8 cellular contexts compared by ENCODE assay signal in the genomic region with DNA sequence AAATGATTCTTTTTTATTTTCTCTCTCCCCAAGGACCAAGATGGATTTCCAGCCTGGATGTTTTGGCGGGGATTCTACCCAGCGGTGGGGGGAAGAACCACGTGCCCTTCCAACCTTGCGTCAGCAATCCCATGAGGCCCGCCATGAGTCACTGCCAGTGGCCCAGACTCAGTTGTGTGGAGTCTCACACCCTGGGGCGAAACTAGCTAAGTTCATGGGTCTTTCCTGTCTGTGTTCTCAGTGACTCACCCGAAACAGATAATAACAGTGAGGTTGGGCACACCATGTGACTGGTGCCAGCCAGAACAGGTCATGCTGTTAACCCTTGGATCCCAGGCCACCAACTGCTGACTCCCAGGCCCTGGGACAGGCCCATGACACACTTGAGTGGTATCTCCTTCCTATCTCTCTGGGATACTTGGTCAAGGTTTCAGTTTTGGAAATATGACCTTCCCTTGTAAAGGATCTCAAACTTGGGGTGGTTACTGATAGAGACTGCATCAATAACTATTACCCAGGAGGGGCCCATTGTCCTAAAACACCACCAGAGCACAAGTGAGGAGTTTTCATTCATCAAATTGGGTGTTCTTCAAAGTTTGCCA.
DNase-seq lines count a peak whose midpoint lies in the region; ATAC-seq and TF ChIP-seq lines count a peak whose summit lies in the region.

No MANE protein-coding gene starts in this region.

- H3K36me3 ChIP-seq in RWPE2 (ENCODE audit: low read depth): no peaks in the 10 kb centered on the region

- peaks cover 33% of the 10 kb centered on the region for H3K4me1 Mint-ChIP-seq in activated naive CD4-positive, alpha-beta T cell treated with anti-CD3 and anti-CD28 coated beads, Interleukin-2, amount 50 U/mL, for 24 hours

- ATAC-seq in GM18502 (IDR thresholded peaks at IDR 0.05; ENCODE audit: poor library complexity, unreplicated experiment): peak; percentile 94
- peak; percentile 81 for ATAC-seq in HG02840 (IDR thresholded peaks at IDR 0.05; ENCODE audit: low FRiP score, unreplicated experiment)
- ATAC-seq in RWPE2 (ENCODE audit: low read depth): peak; percentile 95
- peak; percentile 15 for ATAC-seq in left lobe of liver

- peaks cover 4% of the 10 kb centered on the region for H3K27me3 Mint-ChIP-seq in activated naive CD4-positive, alpha-beta T cell treated with anti-CD3 and anti-CD28 coated beads, Interleukin-2, amount 50 U/mL, for 24 hours

- no peak overlapping the region for H3K4me3 ChIP-seq in RWPE2 (ENCODE audit: severe bottlenecking)

- TF ChIP-seq CTCF in RWPE2 (IDR thresholded peaks at IDR 0.05; ENCODE audit: poor library complexity, severe bottlenecking): no peak

- peak overlapping the region; percentile 93 for H3K27ac Mint-ChIP-seq in activated naive CD4-positive, alpha-beta T cell treated with anti-CD3 and anti-CD28 coated beads, Interleukin-2, amount 50 U/mL, for 24 hours

- no peaks in the 10 kb centered on the region for H3K27me3 ChIP-seq in RWPE2 (ENCODE audit: insufficient read depth, poor library complexity, severe bottlenecking)

- H3K36me3 Mint-ChIP-seq in activated naive CD4-positive, alpha-beta T cell treated with anti-CD3 and anti-CD28 coated beads, Interleukin-2, amount 50 U/mL, for 24 hours: no peaks in the 10 kb centered on the region

- peaks cover 17% of the 10 kb centered on the region for H3K4me1 ChIP-seq in RWPE2 (ENCODE audit: insufficient read depth, poor library complexity, severe bottlenecking)

- DNase-seq in RWPE2 (ENCODE audit: low spot score) (peak; percentile 93), left lobe of liver (ENCODE audit: low spot score) (no peak), NCI-H526 treated with DMSO at 0.1 percent for 48 hours (lab: John Stamatoyannopoulos, UW) (no peak), NCI-H1930 (lab: John Stamatoyannopoulos, UW) (no peak)
- DNase-seq in stimulated activated CD8-positive, alpha-beta memory T cell treated with anti-CD3 and anti-CD28 coated beads, Interleukin-7, amount 100 ng/mL, for 24 hours (ENCODE audit: low read depth): peak; percentile 53

- no peak overlapping the region for H3K4me3 Mint-ChIP-seq in activated naive CD4-positive, alpha-beta T cell treated with anti-CD3 and anti-CD28 coated beads, Interleukin-2, amount 50 U/mL, for 24 hours

- peak overlapping the region; percentile 77 for H3K27ac ChIP-seq in RWPE2 (ENCODE audit: poor library complexity, severe bottlenecking)

- no peaks in the 10 kb centered on the region for H3K9me3 ChIP-seq in RWPE2 (ENCODE audit: severe bottlenecking)

- H3K9me3 Mint-ChIP-seq in activated naive CD4-positive, alpha-beta T cell treated with anti-CD3 and anti-CD28 coated beads, Interleukin-2, amount 50 U/mL, for 24 hours: no peaks in the 10 kb centered on the region

Comparison
In these comparisons a context has a peak if more than half of its experiments do, and no peak if none do; other contexts are left out.
1. ATAC-seq: peak in every context shown above with its lines; median percentile 95 in RWPE2; 94 in GM18502; 81 in HG02840; 15 in left lobe of liver.
2. DNase-seq: peak in RWPE2 (single experiment) and stimulated activated CD8-positive, alpha-beta memory T cell treated with anti-CD3 and anti-CD28 coated beads, Interleukin-7, amount 100 ng/mL, for 24 hours (single experiment); none in left lobe of liver (single experiment), NCI-H526 treated with DMSO at 0.1 percent for 48 hours (single experiment) and NCI-H1930 (0 of 2).